Comparison of ENCODE assay signal across 9 cellular contexts in genomic region chr2:133171396-133172004, GRCh38.
DNase-seq lines count a peak whose midpoint lies in the region; ATAC-seq lines count a peak whose summit lies in the region.
"Had no signal": no experiment of that assay in that cellular context is flagged by ENCODE, and none has a peak within 500 bp of the region (broad histone marks: within the 10 kb centered on the region; RNA-seq: fewer than 3 reads in every experiment).

No MANE protein-coding gene starts in this region.

- no peaks in the 10 kb centered on the region for H4K20me1 ChIP-seq in Karpas-422 (ENCODE audit: insufficient read depth, low read depth, low read length)
- H4K20me1 ChIP-seq: BLaER1 had no signal

- no peaks in the 10 kb centered on the region for H3K4me1 ChIP-seq in Karpas-422 (ENCODE audit: low read length)
- H3K4me1 ChIP-seq: BLaER1 had no signal

- no peaks in the 10 kb centered on the region for H3K36me3 ChIP-seq in Karpas-422 (ENCODE audit: insufficient read depth, low read length)
- H3K36me3 ChIP-seq: BLaER1 had no signal

- no peak for ATAC-seq in GM18861 (IDR thresholded peaks at IDR 0.05; ENCODE audit: unreplicated experiment)

- no peaks in the 10 kb centered on the region for H3K27me3 ChIP-seq in Karpas-422 (ENCODE audit: low read length)
- H3K27me3 ChIP-seq: BLaER1 had no signal

- H3K27ac ChIP-seq in Karpas-422 (ENCODE audit: low read length) = no peak overlapping the region
- no peak overlapping the region for H3K27ac ChIP-seq in epithelial cell of prostate
- H3K27ac ChIP-seq: BLaER1 had no signal

- no peak overlapping the region for H3K4me3 ChIP-seq in Karpas-422 (ENCODE audit: low read length)
- H3K4me3 ChIP-seq: BLaER1 had no signal

- intact Hi-C loops in posterior vena cava (cut with DNase I) = no loop called here

- no peak overlapping the region for H2AFZ ChIP-seq in Karpas-422 (ENCODE audit: low read length)

- H3K9me3 ChIP-seq in Karpas-422 (ENCODE audit: low read length) = no peaks in the 10 kb centered on the region
- H3K9me3 ChIP-seq: BLaER1 had no signal

- no peaks in the 10 kb centered on the region for H3K79me2 ChIP-seq in Karpas-422 (ENCODE audit: low read length)

- no peaks in the 10 kb centered on the region for H3K9me2 ChIP-seq in Karpas-422 (replicated peaks; ENCODE audit: insufficient read depth, low read length)

- no peak overlapping the region for H3K4me2 ChIP-seq in Karpas-422 (ENCODE audit: low read depth, low read length, poor library complexity, severe bottlenecking)
- H3K4me2 ChIP-seq: BLaER1 had no signal

- no peak overlapping the region for H3K9ac ChIP-seq in Karpas-422 (ENCODE audit: low read length)
- H3K9ac ChIP-seq: BLaER1 had no signal

- peak; percentile 18 to 26 for DNase-seq in NOMO-1 (lab: John Stamatoyannopoulos, UW; ENCODE audit: unreplicated experiment in 2 of 2)
- DNase-seq in NOMO-1 treated with dmso at 0.1 percent for 144 hours (lab: John Stamatoyannopoulos, UW; ENCODE audit: unreplicated experiment) = no peak
- DNase-seq in Karpas-422 = peak; percentile 77
- peak; percentile 75 for DNase-seq in OCI-M1 (lab: John Stamatoyannopoulos, UW)
- peak; percentile 5 for DNase-seq in epithelial cell of prostate (ENCODE audit: low read depth, low spot score)
- DNase-seq in non-pigmented ciliary epithelial cell (ENCODE audit: low read depth) = peak; percentile 35
- DNase-seq in posterior vena cava (ENCODE audit: low spot score) = no peak

Comparison
In these comparisons a context has a peak if more than half of its experiments do, and no peak if none do; other contexts are left out.
1. DNase-seq: peak in NOMO-1 (2 of 2), Karpas-422 (single experiment), OCI-M1 (single experiment), epithelial cell of prostate (single experiment) and non-pigmented ciliary epithelial cell (single experiment); none in NOMO-1 treated with dmso at 0.1 percent for 144 hours (single experiment) and posterior vena cava (single experiment).